ENCODE assay signal across 8 cellular contexts in the genomic region with DNA sequence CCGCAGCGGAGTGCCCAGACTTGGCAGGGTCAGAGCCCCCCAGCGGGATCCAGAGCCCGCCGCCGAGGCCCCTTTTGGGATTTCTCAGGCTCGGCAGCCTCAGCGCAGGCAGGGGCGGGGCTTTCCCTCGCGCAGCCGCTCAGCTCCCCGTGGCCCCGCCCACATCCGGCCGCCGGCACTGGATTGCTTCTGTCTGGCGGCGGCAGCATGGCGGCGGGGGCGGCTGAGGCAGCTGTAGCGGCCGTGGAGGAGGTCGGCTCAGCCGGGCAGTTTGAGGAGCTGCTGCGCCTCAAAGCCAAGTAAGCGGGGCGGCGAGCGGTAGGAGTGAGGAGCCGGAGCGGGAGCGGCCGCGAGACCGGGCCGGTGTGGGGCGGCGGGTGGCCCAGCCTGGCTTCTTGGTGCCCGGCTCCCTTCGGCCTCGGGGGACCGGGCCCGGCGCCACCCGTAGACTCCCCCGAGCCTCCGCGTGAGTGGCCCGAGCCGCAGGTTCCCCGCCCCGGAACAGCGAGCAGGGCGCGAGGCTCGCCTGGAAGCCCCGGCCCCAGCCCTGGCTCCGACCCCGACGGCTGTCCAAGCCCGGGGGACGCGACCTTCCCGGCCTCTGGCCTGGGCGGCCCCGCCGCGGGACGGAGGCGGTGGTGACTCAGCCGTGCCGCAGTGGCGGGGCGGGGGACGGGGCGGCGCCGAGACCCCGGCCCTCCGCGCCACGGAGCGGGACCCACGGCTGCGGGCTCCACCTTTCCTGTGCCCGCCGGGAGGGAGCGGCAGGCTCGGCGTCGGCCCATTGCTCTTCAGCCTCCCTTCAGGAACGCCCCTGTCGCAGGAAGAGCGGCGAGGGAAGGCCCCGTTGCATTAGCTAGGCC. TPM values are rescaled to one million over a fixed set of nuclear protein-coding genes. Genes with fewer than 3 reads are reported as not detected.
DNase-seq lines count a peak whose midpoint lies in the region; ATAC-seq lines count a peak whose summit lies in the region.

Gene GLRX3 (plus strand): TSS at position 178 of the 863 bp plus-strand sequence. CDS start 30 bp downstream, at position 208.

- no peaks in the 10 kb centered on the region for H3K36me3 ChIP-seq in CD4-positive, alpha-beta memory T cell (ENCODE audit: insufficient read depth, low read length)
- no peaks in the 10 kb centered on the region for H3K36me3 ChIP-seq in endocrine pancreas (ENCODE audit: control insufficient read depth, insufficient read depth, low read length)

- H3K4me3 ChIP-seq in CD4-positive, alpha-beta memory T cell (ENCODE audit: low read length in 2 of 2) = peak within 1 kb of the TSS; percentile 60 to 66
- H3K4me3 ChIP-seq in endocrine pancreas (ENCODE audit: control insufficient read depth, insufficient read depth, low read length) = peak within 1 kb of the TSS; percentile 87

- CTCF ChIA-PET in CD4-positive, alpha-beta memory T cell (lab: Charles Lee; ENCODE audit: partially characterized antibody) = interaction anchor here (1.7 to 5.6 kb wide), 2 partner anchors 9 to 26 kb away, joined by 8 to 60 read pairs; partner anchors contain the start of gene C10orf143

- DNase-seq in CD4-positive, alpha-beta memory T cell = peak; percentile 83 to 88 (median 85)
- peak; percentile 74 to 87 for DNase-seq in NOMO-1 (lab: John Stamatoyannopoulos, UW; ENCODE audit: unreplicated experiment in 2 of 2)
- peak; percentile 59 for DNase-seq in activated CD8-positive, alpha-beta memory T cell treated with anti-CD3 and anti-CD28 coated beads, Interleukin-2, amount 50 U/mL, for 1 hour (ENCODE audit: extremely low read depth)
- DNase-seq in mesenteric fat pad (ENCODE audit: low spot score) = peak; percentile 97
- DNase-seq in stimulated activated CD8-positive, alpha-beta memory T cell treated with anti-CD3 and anti-CD28 coated beads, Interleukin-15, amount 100 ng/mL, for 24 hours (ENCODE audit: low read depth) = peak; percentile 85

- H3K36me3 Mint-ChIP-seq in CD4-positive, alpha-beta memory T cell = peaks cover 4 to 5% of the 10 kb centered on the region in 2 donors

- H3K4me1 ChIP-seq in CD4-positive, alpha-beta memory T cell (ENCODE audit: insufficient read depth, low read length) = peaks cover 52% of the 10 kb centered on the region
- H3K4me1 ChIP-seq in endocrine pancreas (ENCODE audit: control insufficient read depth, insufficient read depth, low read length) = peaks cover 9% of the 10 kb centered on the region

- POLR2A ChIA-PET in CD4-positive, alpha-beta memory T cell (lab: Charles Lee; ENCODE audit: partially characterized antibody) = interaction anchor here (0.9 to 4.9 kb wide), 3 partner anchors 23 to 29 kb away, joined by 3 to 178 read pairs (median 6); partner anchors contain the start of gene C10orf143

- H3K27ac Mint-ChIP-seq in CD4-positive, alpha-beta memory T cell = peak within 1 kb of the TSS; percentile 80 to 94 (median 88)

- H3K9me3 Mint-ChIP-seq in CD4-positive, alpha-beta memory T cell = no peaks in the 10 kb centered on the region

- peak within 1 kb of the TSS; percentile 89 to 95 (median 92) for H3K4me3 Mint-ChIP-seq in CD4-positive, alpha-beta memory T cell

- intact Hi-C loops in CD4-positive, alpha-beta memory T cell (cut with micrococcal nuclease) = loop anchor here (1.0 kb wide), 1 partner anchor 26 kb away; the partner anchor contains the start of gene C10orf143

- H3K9ac ChIP-seq in endocrine pancreas (ENCODE audit: control insufficient read depth, insufficient read depth, low read length) = peak within 1 kb of the TSS; percentile 93

- no peaks in the 10 kb centered on the region for H3K9me3 ChIP-seq in CD4-positive, alpha-beta memory T cell (ENCODE audit: control insufficient read depth in 1 of 2, low read length in 2 of 2)
- H3K9me3 ChIP-seq in endocrine pancreas (ENCODE audit: control insufficient read depth, low read length) = no peaks in the 10 kb centered on the region

- peak; percentile 85 for ATAC-seq in GM19372 (IDR thresholded peaks at IDR 0.05; ENCODE audit: low read depth, unreplicated experiment)
- peak; percentile 86 for ATAC-seq in HG03521 (IDR thresholded peaks at IDR 0.05; ENCODE audit: unreplicated experiment)

- H3K4me1 Mint-ChIP-seq in CD4-positive, alpha-beta memory T cell = peaks cover 23 to 55% (median 36%) of the 10 kb centered on the region in 4 donors

- no peaks in the 10 kb centered on the region for H3K27me3 ChIP-seq in CD4-positive, alpha-beta memory T cell (ENCODE audit: insufficient read depth, low read length)
- no peaks in the 10 kb centered on the region for H3K27me3 ChIP-seq in endocrine pancreas (ENCODE audit: control insufficient read depth, insufficient read depth, low read length)

- peaks cover 0 to 2% of the 10 kb centered on the region in 2 donors for H3K27me3 Mint-ChIP-seq in CD4-positive, alpha-beta memory T cell

- peak within 1 kb of the TSS; percentile 69 for H3K27ac ChIP-seq in CD4-positive, alpha-beta memory T cell (ENCODE audit: low read depth, low read length)

RNA-seq across cellular contexts. Expression of gene GLRX3, which starts in this region (rescaled TPM):
- 10 to 100 TPM; 39.3 to 41.8 TPM for total RNA-seq in CD4-positive, alpha-beta memory T cell
- polyA plus RNA-seq in CD4-positive, alpha-beta memory T cell = 100 to 1,000 TPM in 1 of 2 donors, 10 to 100 TPM in 1; 77.9 to 116 TPM
- total RNA-seq in mesenteric fat pad = 72.0 TPM

Comparison
In these comparisons a context has a peak if more than half of its experiments do, and no peak if none do; other contexts are left out.
1. Peak in every context shown above with its lines: DNase-seq, ATAC-seq, H3K4me3 ChIP-seq and H3K27ac ChIP-seq.